Comparison of ENCODE assay signal across 8 cellular contexts in genomic region chr15:66504563-66505429, GRCh38. TPM values are rescaled to one million over a fixed set of nuclear protein-coding genes. Genes with fewer than 3 reads are reported as not detected.
DNase-seq lines count a peak whose midpoint lies in the region; ATAC-seq and TF ChIP-seq lines count a peak whose summit lies in the region.

Gene RPL4, minus strand, starts transcription at chr15:66504855. Its CDS starts 65 bp downstream, at chr15:66504790.
Gene ZWILCH, plus strand, starts transcription at chr15:66505326. Its CDS starts 13 bp downstream, at chr15:66505339.

- H3K27me3 Mint-ChIP-seq in IgD-negative memory B cell (no peaks in the 10 kb centered on the region), nephron (ENCODE audit: low read depth) (no peaks in the 10 kb centered on the region)
- no peaks in the 10 kb centered on the region for H3K27me3 Mint-ChIP-seq in stimulated activated naive CD8-positive, alpha-beta T cell treated with anti-CD3 and anti-CD28 coated beads, Interleukin-15, Interleukin-2, amounts not matched to agents 100 ng/mL and 50 ng/mL, for 24 hours

- ATAC-seq in GM21528 (IDR thresholded peaks at IDR 0.05; ENCODE audit: low FRiP score, unreplicated experiment), result peak; percentile 80
- ATAC-seq in RWPE2 (ENCODE audit: low read depth), result peak; percentile 81

- H3K27ac Mint-ChIP-seq in IgD-negative memory B cell, result peak within 1 kb of the TSS; percentile 95 to 100 (median 99)
- H3K27ac Mint-ChIP-seq in nephron, result peak within 1 kb of the TSS; percentile 95 to 98 (median 97)
- H3K27ac Mint-ChIP-seq in stimulated activated naive CD8-positive, alpha-beta T cell treated with anti-CD3 and anti-CD28 coated beads, Interleukin-15, Interleukin-2, amounts not matched to agents 100 ng/mL and 50 ng/mL, for 24 hours, result peak within 1 kb of the TSS; percentile 99

- peak within 1 kb of the TSS; percentile 85 for H3K4me3 ChIP-seq in RWPE2 (ENCODE audit: severe bottlenecking)
- peak within 1 kb of the TSS; percentile 88 for H3K4me3 ChIP-seq in fibroblast of pulmonary artery (replicated peaks; ENCODE audit: low read depth, low read length)

- H3K9me3 Mint-ChIP-seq in IgD-negative memory B cell (no peaks in the 10 kb centered on the region), nephron (no peaks in the 10 kb centered on the region)
- H3K9me3 Mint-ChIP-seq in stimulated activated naive CD8-positive, alpha-beta T cell treated with anti-CD3 and anti-CD28 coated beads, Interleukin-15, Interleukin-2, amounts not matched to agents 100 ng/mL and 50 ng/mL, for 24 hours, result no peaks in the 10 kb centered on the region

- H3K4me3 Mint-ChIP-seq in IgD-negative memory B cell (peak within 1 kb of the TSS; percentile 98 to 100 (median 100)), nephron (peak within 1 kb of the TSS; percentile 95 to 100 (median 96))
- peak within 1 kb of the TSS; percentile 93 for H3K4me3 Mint-ChIP-seq in stimulated activated naive CD8-positive, alpha-beta T cell treated with anti-CD3 and anti-CD28 coated beads, Interleukin-15, Interleukin-2, amounts not matched to agents 100 ng/mL and 50 ng/mL, for 24 hours

- H3K4me1 ChIP-seq in RWPE2 (ENCODE audit: insufficient read depth, poor library complexity, severe bottlenecking), result peaks cover 14% of the 10 kb centered on the region

- no peaks in the 10 kb centered on the region for H3K9me3 ChIP-seq in RWPE2 (ENCODE audit: severe bottlenecking)

- H3K27ac ChIP-seq in RWPE2 (ENCODE audit: poor library complexity, severe bottlenecking), result peak within 1 kb of the TSS; percentile 87

- no peak for TF ChIP-seq CTCF in RWPE2 (IDR thresholded peaks at IDR 0.05; ENCODE audit: poor library complexity, severe bottlenecking)
- no peak for TF ChIP-seq CTCF in fibroblast of pulmonary artery (IDR thresholded peaks at IDR 0.05; ENCODE audit: low read length, missing control alignments)
- TF ChIP-seq CTCF in nephron (IDR thresholded peaks at IDR 0.05; ENCODE audit: unreplicated experiment in 3 of 3), result no peak

- H3K36me3 Mint-ChIP-seq in IgD-negative memory B cell (peaks cover 3% of the 10 kb centered on the region), nephron (ENCODE audit: low read depth) (peaks cover 45% of the 10 kb centered on the region)
- peaks cover 68% of the 10 kb centered on the region for H3K36me3 Mint-ChIP-seq in stimulated activated naive CD8-positive, alpha-beta T cell treated with anti-CD3 and anti-CD28 coated beads, Interleukin-15, Interleukin-2, amounts not matched to agents 100 ng/mL and 50 ng/mL, for 24 hours (ENCODE audit: low read depth)

- DNase-seq in DMS53 (lab: John Stamatoyannopoulos, UW), result peak; percentile 82
- DNase-seq in RWPE2 (ENCODE audit: low spot score), result peak; percentile 88
- peak; percentile 76 for DNase-seq in activated T-helper 9 cell treated with anti-CD3 and anti-CD28 coated beads, Interleukin-2, amount 50 U/mL, for 16 hours (ENCODE audit: low read depth)
- DNase-seq in fibroblast of pulmonary artery (ENCODE audit: low read depth), result peak; percentile 91

- no peaks in the 10 kb centered on the region for H3K27me3 ChIP-seq in RWPE2 (ENCODE audit: insufficient read depth, poor library complexity, severe bottlenecking)

- peaks cover 63% of the 10 kb centered on the region for H3K36me3 ChIP-seq in RWPE2 (ENCODE audit: low read depth)

- H3K4me1 Mint-ChIP-seq in IgD-negative memory B cell (peaks cover 32 to 41% (median 37%) of the 10 kb centered on the region in 3 donors), nephron (peaks cover 33% of the 10 kb centered on the region)
- H3K4me1 Mint-ChIP-seq in stimulated activated naive CD8-positive, alpha-beta T cell treated with anti-CD3 and anti-CD28 coated beads, Interleukin-15, Interleukin-2, amounts not matched to agents 100 ng/mL and 50 ng/mL, for 24 hours (ENCODE audit: low read depth), result peaks cover 61% of the 10 kb centered on the region

RNA-seq across cellular contexts. Expression of gene RPL4, which starts in this region (rescaled TPM):
- polyA plus RNA-seq in IgD-negative memory B cell, result 1,406 TPM

RNA-seq across cellular contexts. Expression of gene ZWILCH, which starts in this region (rescaled TPM):
- 8.0 TPM for polyA plus RNA-seq in IgD-negative memory B cell

Comparison
In these comparisons a context has a peak if more than half of its experiments do, and no peak if none do; other contexts are left out.
1. Peak in every context shown above with its lines: DNase-seq, ATAC-seq, H3K4me3 ChIP-seq and H3K27ac ChIP-seq.